In the genomic region with DNA sequence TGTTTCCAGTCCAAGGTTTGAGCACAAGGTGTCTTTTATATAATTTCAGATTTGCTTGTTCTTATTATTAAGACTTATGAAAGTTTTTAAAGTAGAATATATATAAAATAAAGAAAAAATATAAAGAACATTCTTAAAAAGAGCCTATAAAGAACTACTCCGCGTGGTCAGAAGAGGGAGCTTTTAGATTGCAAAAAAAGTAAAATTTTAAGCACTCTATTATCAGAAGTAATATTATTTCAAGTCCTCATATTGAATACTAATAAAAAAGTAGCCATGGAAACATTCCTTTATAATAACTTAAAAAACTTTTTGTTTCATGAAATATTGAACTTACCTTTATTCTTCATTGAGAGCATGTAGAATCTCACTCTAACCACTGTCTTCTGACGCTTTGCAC, we compare ENCODE assay signal across 17 cellular contexts. TPM values are rescaled to one million over a fixed set of nuclear protein-coding genes. Genes with fewer than 3 reads are reported as not detected.
DNase-seq lines count a peak whose midpoint lies in the region; ATAC-seq, FAIRE-seq and TF ChIP-seq lines count a peak whose summit lies in the region.
"Had no signal": no experiment of that assay in that cellular context is flagged by ENCODE, and none has a peak within 500 bp of the region (broad histone marks: within the 10 kb centered on the region; RNA-seq: fewer than 3 reads in every experiment).

No MANE protein-coding gene starts in this region.

- TF ChIP-seq CTCF in D721Med (IDR thresholded peaks at IDR 0.05; ENCODE audit: insufficient read depth, missing control alignments) (peak; percentile 34), HCT116 (IDR thresholded peaks at IDR 0.05 in 2 of 3, conservative IDR thresholded peaks at IDR 0.05 in 1 of 3; ENCODE audit: borderline replicate concordance in 1 of 3, insufficient read depth in 1 of 3, low read depth in 2 of 3, low read length in 2 of 3) (no peak; a peak in 1 of 6 replicates), astrocyte of the spinal cord (IDR thresholded peaks at IDR 0.05; ENCODE audit: low read depth, low read length) (peak; percentile 43), kidney epithelial cell (IDR thresholded peaks at IDR 0.05; ENCODE audit: insufficient read depth, low read length, poor library complexity, severe bottlenecking) (peak; percentile 26)

- H3K4me3 Mint-ChIP-seq in activated CD8-positive, alpha-beta T cell treated with anti-CD3 and anti-CD28 coated beads, Interleukin-2, amount 10 ng/mL, durations not matched to agents 7 days and 5 days, result no peak overlapping the region

- CTCF ChIA-PET in HCT116 (lab: Charles Lee), result no interaction called here
- CTCF ChIA-PET in activated CD8-positive, alpha-beta T cell treated with anti-CD3 and anti-CD28 coated beads, Interleukin-2, amount 10 ng/mL, durations not matched to agents 7 days and 5 days (lab: Charles Lee), result no interaction called here

- no peak overlapping the region for H3K4me2 ChIP-seq in HCT116 (ENCODE audit: low read length)

- no peak for TF ChIP-seq POLR2A in HCT116 (IDR thresholded peaks at IDR 0.05; ENCODE audit: borderline replicate concordance, extremely low read depth, insufficient read depth, insufficient read length)

- H3K4me3 ChIP-seq in HCT116 (replicated peaks in 1 of 2; ENCODE audit: low read depth in 1 of 2, low read length in 2 of 2) (no peak overlapping the region), astrocyte of the spinal cord (ENCODE audit: low read depth, low read length) (no peak overlapping the region), kidney epithelial cell (ENCODE audit: low read depth, low read length) (no peak overlapping the region)
- H3K4me3 ChIP-seq: colonic mucosa, spleen, thoracic aorta had no signal

- DNase-seq in D721Med (ENCODE audit: insufficient read length, low spot score) (no peak), HCT116 (ENCODE audit: low read depth, low spot score) (no peak), astrocyte of the spinal cord (ENCODE audit: low read depth, low spot score) (peak; percentile 40), kidney epithelial cell (ENCODE audit: low read depth) (no peak), HCEC 1CT (no peak), HUDEP-2 (lab: John Stamatoyannopoulos, UW; ENCODE audit: unreplicated experiment in 76 of 76) (no peak), SHP77 (lab: John Stamatoyannopoulos, UW) (no peak)
- no peak for DNase-seq in activated CD8-positive, alpha-beta T cell treated with anti-CD3 and anti-CD28 coated beads, Interleukin-2, amount 10 ng/mL, durations not matched to agents 7 days and 5 days
- DNase-seq: activated CD4-positive, alpha-beta T cell treated with anti-CD3 and anti-CD28 coated beads, Interleukin-2, amount 50 U/mL, for 48 hours; activated naive CD4-positive, alpha-beta T cell; colonic mucosa; spleen had no signal

- H3K9me3 ChIP-seq in HCT116 (ENCODE audit: control insufficient read depth in 1 of 2, insufficient read depth in 1 of 2, low read depth in 1 of 2, low read length in 2 of 2), result no peaks in the 10 kb centered on the region
- H3K9me3 ChIP-seq: colonic mucosa, neutrophil, spleen, thoracic aorta had no signal

- H2AFZ ChIP-seq in HCT116 (ENCODE audit: low read depth, low read length, poor library complexity, severe bottlenecking), result no peak overlapping the region

- no peak overlapping the region for H3K9ac ChIP-seq in HCT116 (ENCODE audit: low read length)

- no peaks in the 10 kb centered on the region for H4K20me1 ChIP-seq in HCT116 (ENCODE audit: insufficient read depth)

- H3K4me1 ChIP-seq in HCT116 (ENCODE audit: control insufficient read depth in 1 of 2, insufficient read depth in 2 of 2, low read length in 2 of 2), result no peaks in the 10 kb centered on the region
- H3K4me1 ChIP-seq: colonic mucosa, spleen had no signal

- in situ Hi-C loops in astrocyte of the spinal cord (cut with HindIII; ENCODE audit: low sequenced_read_pairs), result no loop called here

- H3K9me2 ChIP-seq in HCT116 (ENCODE audit: insufficient read depth), result no peaks in the 10 kb centered on the region

- H3K36me3 ChIP-seq in HCT116 (ENCODE audit: control insufficient read depth in 1 of 2, insufficient read depth in 2 of 2, low read length in 2 of 2) (no peaks in the 10 kb centered on the region), kidney epithelial cell (ENCODE audit: control insufficient read depth, insufficient read depth, low read length) (no peaks in the 10 kb centered on the region)
- H3K36me3 ChIP-seq: colonic mucosa, neutrophil, spleen, thoracic aorta had no signal

- intact Hi-C loops in HCT116 (cut with micrococcal nuclease), result loop anchor here (10.0 kb wide), 1 partner anchor 57 kb away; no protein-coding TSS in a partner anchor

- POLR2A ChIA-PET in HCT116 (lab: Charles Lee), result no interaction called here
- POLR2A ChIA-PET in activated CD8-positive, alpha-beta T cell treated with anti-CD3 and anti-CD28 coated beads, Interleukin-2, amount 10 ng/mL, durations not matched to agents 7 days and 5 days (lab: Charles Lee), result no interaction called here

- H3K9me3 Mint-ChIP-seq in activated CD8-positive, alpha-beta T cell treated with anti-CD3 and anti-CD28 coated beads, Interleukin-2, amount 10 ng/mL, durations not matched to agents 7 days and 5 days (ENCODE audit: insufficient read depth), result no peaks in the 10 kb centered on the region

- H3K27me3 ChIP-seq in HCT116 (ENCODE audit: insufficient read depth, low read length) (no peaks in the 10 kb centered on the region), kidney epithelial cell (ENCODE audit: control insufficient read depth, insufficient read depth, low read length) (no peaks in the 10 kb centered on the region)
- H3K27me3 ChIP-seq: colonic mucosa, neutrophil, spleen had no signal

- ATAC-seq in HCT116, result no peak
- ATAC-seq in activated CD8-positive, alpha-beta T cell treated with anti-CD3 and anti-CD28 coated beads, Interleukin-2, amount 10 ng/mL, durations not matched to agents 7 days and 5 days, result no peak
- ATAC-seq: left lobe of liver had no signal

- H3K4me1 Mint-ChIP-seq in activated CD8-positive, alpha-beta T cell treated with anti-CD3 and anti-CD28 coated beads, Interleukin-2, amount 10 ng/mL, durations not matched to agents 7 days and 5 days (ENCODE audit: low read depth), result no peaks in the 10 kb centered on the region

- no peaks in the 10 kb centered on the region for H3K36me3 Mint-ChIP-seq in activated CD8-positive, alpha-beta T cell treated with anti-CD3 and anti-CD28 coated beads, Interleukin-2, amount 10 ng/mL, durations not matched to agents 7 days and 5 days (ENCODE audit: low read depth)

- 0 out of 2 replicates have a peak, but pooled peaks have one; percentile 5 for TF ChIP-seq RAD21 in HCT116 (IDR thresholded peaks at IDR 0.05; ENCODE audit: low read depth)

- peaks cover 2% of the 10 kb centered on the region for H3K27me3 Mint-ChIP-seq in activated CD8-positive, alpha-beta T cell treated with anti-CD3 and anti-CD28 coated beads, Interleukin-2, amount 10 ng/mL, durations not matched to agents 7 days and 5 days (ENCODE audit: low read depth)

- RAD21 ChIA-PET in HCT116 (lab: Charles Lee; ENCODE audit: low non-redundant PET in 1 of 2, low total read pairs in 2 of 2, uncharacterized antibody in 2 of 2, unreplicated experiment in 2 of 2), result no interaction called here

- BruUV-seq in HCT116 (replicated peaks; lab: Mats Ljungman, UMichigan), result no TSS peak

- H3K79me2 ChIP-seq in HCT116 (ENCODE audit: insufficient read depth, low read length), result no peaks in the 10 kb centered on the region

- H3K27ac ChIP-seq in HCT116 (ENCODE audit: low read depth, low read length), result no peak overlapping the region
- H3K27ac ChIP-seq: colonic mucosa, neutrophil, spleen, thoracic aorta had no signal

- no peak for FAIRE-seq in D721Med (lab: Jason Lieb, UNC)
- FAIRE-seq: HTR-8/SVneo had no signal

- H3K27ac Mint-ChIP-seq in activated CD8-positive, alpha-beta T cell treated with anti-CD3 and anti-CD28 coated beads, Interleukin-2, amount 10 ng/mL, durations not matched to agents 7 days and 5 days, result no peak overlapping the region

TF ChIP-seq in HCT116, 20 proteins besides CTCF, POLR2A, EP300 and RAD21:
- TF ChIP-seq TCF7L2 (IDR thresholded peaks at IDR 0.05; ENCODE audit: borderline replicate concordance, extremely low read depth, insufficient read depth, insufficient read length), result no peak
- no peak for TF ChIP-seq EZH2 (IDR thresholded peaks at IDR 0.05)
- no peak for TF ChIP-seq ZNF274 (IDR thresholded peaks at IDR 0.05; ENCODE audit: low read depth, low read length)
- no peak for TF ChIP-seq CEBPB (IDR thresholded peaks at IDR 0.05; ENCODE audit: low read depth)
- TF ChIP-seq ELF1 (IDR thresholded peaks at IDR 0.05; ENCODE audit: borderline replicate concordance, low read depth), result no peak
- TF ChIP-seq CBX3 (IDR thresholded peaks at IDR 0.05; ENCODE audit: low read depth), result no peak
- no peak for TF ChIP-seq EZH2phosphoT487 (IDR thresholded peaks at IDR 0.05; ENCODE audit: borderline replicate concordance)

RNA-seq across cellular contexts. Expression of a gene that starts 51.4 kb away (rescaled TPM):
- not detected for total RNA-seq in HCT116 (2021; ENCODE audit: unreplicated experiment)
- polyA plus RNA-seq in HCT116 (2012), result not detected in 2 replicates
- total RNA-seq in kidney epithelial cell, result not detected in 2 replicates
- not detected for total RNA-seq in activated CD8-positive, alpha-beta T cell treated with anti-CD3 and anti-CD28 coated beads, Interleukin-2, amount 10 ng/mL, durations not matched to agents 7 days and 5 days
- total RNA-seq: colonic mucosa; left lobe of liver; spleen; T-helper 2 cell treated with Interferon-gamma antibody and Interleukin-4, amounts not matched to agents 100 ng/mL and 5 ng/mL, for 36 hours; thoracic aorta had no signal
- polyA plus RNA-seq: spleen had no signal

Comparison
In these comparisons a context has a peak if more than half of its experiments do, and no peak if none do; other contexts are left out.
1. CTCF ChIP-seq: peak in D721Med (single experiment), astrocyte of the spinal cord (single experiment) and kidney epithelial cell (single experiment); none in HCT116 (0 of 3).